ENCODE assay signal across 8 cellular contexts in genomic region chr11:60265373-60266214, GRCh38.
DNase-seq lines count a peak whose midpoint lies in the region; ATAC-seq and TF ChIP-seq lines count a peak whose summit lies in the region.

No MANE protein-coding gene starts in this region.

- ATAC-seq in GM21786 (IDR thresholded peaks at IDR 0.05; ENCODE audit: unreplicated experiment) (no peak), HG03442 (IDR thresholded peaks at IDR 0.05; ENCODE audit: unreplicated experiment) (no peak)

- TF ChIP-seq CTCF in GM20000 (IDR thresholded peaks at IDR 0.05; ENCODE audit: extremely low read depth, missing control alignments): peak; percentile 39
- peak; percentile 59 for TF ChIP-seq CTCF in cardiac fibroblast (IDR thresholded peaks at IDR 0.05; ENCODE audit: low read depth, low read length)

- peak; percentile 10 for DNase-seq in NCI-H1436 (lab: John Stamatoyannopoulos, UW)
- no peak for DNase-seq in NCI-H1436 treated with DMSO at 0.1 percent for 48 hours (lab: John Stamatoyannopoulos, UW)
- DNase-seq in GM20000 (ENCODE audit: low spot score): peak; percentile 45
- DNase-seq in NCI-H748 (lab: John Stamatoyannopoulos, UW; ENCODE audit: unreplicated experiment): peak; percentile 56
- DNase-seq in cardiac fibroblast (ENCODE audit: low read depth in 2 of 2): peak; percentile 29 to 51
- peak; percentile 71 for DNase-seq in medulla oblongata (ENCODE audit: extremely low spot score)

- H3K4me3 ChIP-seq in cardiac fibroblast (replicated peaks in 1 of 2; ENCODE audit: low read depth in 2 of 2, low read length in 2 of 2): no peak overlapping the region
